14 cellular contexts compared by ENCODE assay signal in genomic region chr2:70039366-70039765, GRCh38. TPM values are rescaled to one million over a fixed set of nuclear protein-coding genes. Genes with fewer than 3 reads are reported as not detected.
A peak's percentile ranks its signal among the peaks of the same experiment; 100 is the strongest.
DNase-seq lines count a peak whose midpoint lies in the region; ATAC-seq and TF ChIP-seq lines count a peak whose summit lies in the region.
"Had no signal": no experiment of that assay in that cellular context is flagged by ENCODE, and none has a peak within 500 bp of the region (broad histone marks: within the 10 kb centered on the region; RNA-seq: fewer than 3 reads in every experiment).

No MANE protein-coding gene starts in this region.

- H3K27ac Mint-ChIP-seq in dendritic cell treated with granulocyte-macrophage colony-stimulating factor and Interleukin-4, amounts not matched to agents 40 ng/mL and 50 ng/mL, for 4 days = peak overlapping the region; percentile 19
- H3K27ac Mint-ChIP-seq in natural killer cell (peak overlapping the region; percentile 3 to 33), type B pancreatic cell (no peak overlapping the region)

- no peaks in the 10 kb centered on the region for H3K9me3 ChIP-seq in upper lobe of right lung
- no peaks in the 10 kb centered on the region for H3K9me3 ChIP-seq in testis
- H3K9me3 ChIP-seq: BLaER1 treated with 17β-estradiol and CSF1 and Interleukin-3, amounts not matched to agents 10 nM and 100 nM had no signal

- no peaks in the 10 kb centered on the region for H3K36me3 ChIP-seq in upper lobe of right lung
- H3K36me3 ChIP-seq in testis (ENCODE audit: low read depth, missing control alignments) = no peaks in the 10 kb centered on the region

- TF ChIP-seq CTCF in GM12864 (IDR thresholded peaks at IDR 0.05; ENCODE audit: low read depth, low read length, missing control alignments) = peak; percentile 13
- no peak for TF ChIP-seq CTCF in natural killer cell (IDR thresholded peaks at IDR 0.05)
- no peak for TF ChIP-seq CTCF in upper lobe of right lung (IDR thresholded peaks at IDR 0.05)
- TF ChIP-seq CTCF in testis (IDR thresholded peaks at IDR 0.05) = no peak
- TF ChIP-seq CTCF in type B pancreatic cell (conservative IDR thresholded peaks at IDR 0.05) = no peak

- 66 to 76% methylated on average over 2 of the region's 2 CpGs for WGBS in testis, 2 donors

- ATAC-seq in natural killer cell (no peak), upper lobe of right lung (peak; percentile 7)
- ATAC-seq: HCT116, HepG2 had no signal

- no peak overlapping the region for H3K4me3 Mint-ChIP-seq in dendritic cell treated with granulocyte-macrophage colony-stimulating factor and Interleukin-4, amounts not matched to agents 40 ng/mL and 50 ng/mL, for 4 days
- no peak overlapping the region for H3K4me3 Mint-ChIP-seq in natural killer cell
- no peak overlapping the region for H3K4me3 Mint-ChIP-seq in type B pancreatic cell
- H3K4me3 Mint-ChIP-seq: CD4-positive, alpha-beta memory T cell had no signal

- no peak overlapping the region for H3K4me3 ChIP-seq in GM12864 (ENCODE audit: low read depth, low read length)
- H3K4me3 ChIP-seq in upper lobe of right lung = no peak overlapping the region
- H3K4me3 ChIP-seq in testis = no peak overlapping the region
- H3K4me3 ChIP-seq: BLaER1 treated with 17β-estradiol and CSF1 and Interleukin-3, amounts not matched to agents 10 nM and 100 nM; GM23248 had no signal

- H3K27ac ChIP-seq in upper lobe of right lung (no peak overlapping the region), testis (no peak overlapping the region)
- H3K27ac ChIP-seq: GM23248 had no signal

- H3K27me3 ChIP-seq in upper lobe of right lung (no peaks in the 10 kb centered on the region), testis (no peaks in the 10 kb centered on the region)
- H3K27me3 ChIP-seq: BLaER1 treated with 17β-estradiol and CSF1 and Interleukin-3, amounts not matched to agents 10 nM and 100 nM had no signal

- no peak for TF ChIP-seq POLR2A in testis (IDR thresholded peaks at IDR 0.05)

- intact Hi-C loops in dendritic cell treated with granulocyte-macrophage colony-stimulating factor and Interleukin-4, amounts not matched to agents 40 ng/mL and 50 ng/mL, for 4 days (cut with micrococcal nuclease) = no loop called here
- intact Hi-C loops in natural killer cell (cut with micrococcal nuclease) (no loop called here), upper lobe of right lung (cut with DNase I) (no loop called here), testis (cut with DNase I; ENCODE audit: low total_unique reads) (no loop called here)

- DNase-seq in GM12864 (ENCODE audit: low read depth) (no peak), natural killer cell (no peak), upper lobe of right lung (no peak), testis (no peak), type B pancreatic cell (ENCODE audit: extremely low spot score, unreplicated experiment) (no peak), NCI-H2107 (lab: John Stamatoyannopoulos, UW) (no peak)
- DNase-seq: ACHN; CD4-positive, alpha-beta memory T cell; DMS79; GM23248 had no signal

- peaks cover 63% of the 10 kb centered on the region for H3K4me1 Mint-ChIP-seq in dendritic cell treated with granulocyte-macrophage colony-stimulating factor and Interleukin-4, amounts not matched to agents 40 ng/mL and 50 ng/mL, for 4 days (ENCODE audit: low read depth)
- peaks cover 89 to 90% of the 10 kb centered on the region in 2 donors for H3K4me1 Mint-ChIP-seq in natural killer cell
- peaks cover 5% of the 10 kb centered on the region for H3K4me1 Mint-ChIP-seq in type B pancreatic cell (ENCODE audit: unreplicated experiment)

- no peaks in the 10 kb centered on the region for H3K9me3 Mint-ChIP-seq in dendritic cell treated with granulocyte-macrophage colony-stimulating factor and Interleukin-4, amounts not matched to agents 40 ng/mL and 50 ng/mL, for 4 days
- H3K9me3 Mint-ChIP-seq in natural killer cell (no peaks in the 10 kb centered on the region), type B pancreatic cell (no peaks in the 10 kb centered on the region)

- H3K27me3 Mint-ChIP-seq in dendritic cell treated with granulocyte-macrophage colony-stimulating factor and Interleukin-4, amounts not matched to agents 40 ng/mL and 50 ng/mL, for 4 days = no peaks in the 10 kb centered on the region
- no peaks in the 10 kb centered on the region for H3K27me3 Mint-ChIP-seq in natural killer cell (ENCODE audit: low read depth in 2 of 2)
- no peaks in the 10 kb centered on the region for H3K27me3 Mint-ChIP-seq in type B pancreatic cell
- H3K27me3 Mint-ChIP-seq: CD4-positive, alpha-beta memory T cell had no signal

- H3K36me3 Mint-ChIP-seq in dendritic cell treated with granulocyte-macrophage colony-stimulating factor and Interleukin-4, amounts not matched to agents 40 ng/mL and 50 ng/mL, for 4 days (ENCODE audit: low read depth) = peaks cover 6% of the 10 kb centered on the region
- no peaks in the 10 kb centered on the region for H3K36me3 Mint-ChIP-seq in natural killer cell
- H3K36me3 Mint-ChIP-seq in type B pancreatic cell = peaks cover 7% of the 10 kb centered on the region

- peaks cover 15% of the 10 kb centered on the region for H3K4me1 ChIP-seq in upper lobe of right lung
- H3K4me1 ChIP-seq in testis = peaks cover 7% of the 10 kb centered on the region

RNA-seq across cellular contexts. Expression of gene PCBP1, which starts 47.9 kb away (rescaled TPM):
- total RNA-seq in natural killer cell (100 to 1,000 TPM; 329 to 358 (median 352) TPM), upper lobe of right lung (337 TPM), testis (100 to 1,000 TPM; 144 to 200 TPM), type B pancreatic cell (ENCODE audit: low replicate concordance) (316 and 349 TPM in 2 replicates)
- 270 TPM for polyA plus RNA-seq in testis (ENCODE audit: insufficient read depth, low read depth, low replicate concordance)
